ENCODE assay signal across 1 cellular context in the genomic region with DNA sequence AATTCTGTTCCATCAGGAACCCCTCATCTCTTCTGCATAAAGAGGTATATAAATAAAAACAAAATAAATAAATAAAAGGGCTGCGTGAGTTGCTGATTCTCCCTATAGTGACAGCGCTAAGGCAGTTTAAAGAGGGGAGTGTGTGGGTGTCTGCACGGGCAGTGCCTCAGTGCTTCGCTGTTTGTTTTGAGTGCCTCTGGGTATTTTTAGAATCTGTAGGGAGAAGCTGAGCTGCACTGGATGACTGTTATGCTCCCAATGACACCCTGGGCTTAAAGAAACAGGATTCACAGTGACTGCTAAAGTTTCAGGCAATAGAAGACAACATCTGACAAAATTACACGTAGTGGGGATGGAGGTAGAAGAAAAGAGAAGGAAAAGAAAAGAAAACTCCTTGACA.
TF ChIP-seq lines count a peak whose summit lies in the region.

No MANE protein-coding gene starts in this region.

TF ChIP-seq in GM23338, 12 proteins besides CTCF, POLR2A, EP300 and RAD21 (continued from another document):
- TF ChIP-seq, protein P1, sequence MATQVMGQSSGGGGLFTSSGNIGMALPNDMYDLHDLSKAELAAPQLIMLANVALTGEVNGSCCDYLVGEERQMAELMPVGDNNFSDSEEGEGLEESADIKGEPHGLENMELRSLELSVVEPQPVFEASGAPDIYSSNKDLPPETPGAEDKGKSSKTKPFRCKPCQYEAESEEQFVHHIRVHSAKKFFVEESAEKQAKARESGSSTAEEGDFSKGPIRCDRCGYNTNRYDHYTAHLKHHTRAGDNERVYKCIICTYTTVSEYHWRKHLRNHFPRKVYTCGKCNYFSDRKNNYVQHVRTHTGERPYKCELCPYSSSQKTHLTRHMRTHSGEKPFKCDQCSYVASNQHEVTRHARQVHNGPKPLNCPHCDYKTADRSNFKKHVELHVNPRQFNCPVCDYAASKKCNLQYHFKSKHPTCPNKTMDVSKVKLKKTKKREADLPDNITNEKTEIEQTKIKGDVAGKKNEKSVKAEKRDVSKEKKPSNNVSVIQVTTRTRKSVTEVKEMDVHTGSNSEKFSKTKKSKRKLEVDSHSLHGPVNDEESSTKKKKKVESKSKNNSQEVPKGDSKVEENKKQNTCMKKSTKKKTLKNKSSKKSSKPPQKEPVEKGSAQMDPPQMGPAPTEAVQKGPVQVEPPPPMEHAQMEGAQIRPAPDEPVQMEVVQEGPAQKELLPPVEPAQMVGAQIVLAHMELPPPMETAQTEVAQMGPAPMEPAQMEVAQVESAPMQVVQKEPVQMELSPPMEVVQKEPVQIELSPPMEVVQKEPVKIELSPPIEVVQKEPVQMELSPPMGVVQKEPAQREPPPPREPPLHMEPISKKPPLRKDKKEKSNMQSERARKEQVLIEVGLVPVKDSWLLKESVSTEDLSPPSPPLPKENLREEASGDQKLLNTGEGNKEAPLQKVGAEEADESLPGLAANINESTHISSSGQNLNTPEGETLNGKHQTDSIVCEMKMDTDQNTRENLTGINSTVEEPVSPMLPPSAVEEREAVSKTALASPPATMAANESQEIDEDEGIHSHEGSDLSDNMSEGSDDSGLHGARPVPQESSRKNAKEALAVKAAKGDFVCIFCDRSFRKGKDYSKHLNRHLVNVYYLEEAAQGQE (IDR thresholded peaks at IDR 0.05; ENCODE audit: unreplicated experiment), result no peak
- TF ChIP-seq, protein P2, sequence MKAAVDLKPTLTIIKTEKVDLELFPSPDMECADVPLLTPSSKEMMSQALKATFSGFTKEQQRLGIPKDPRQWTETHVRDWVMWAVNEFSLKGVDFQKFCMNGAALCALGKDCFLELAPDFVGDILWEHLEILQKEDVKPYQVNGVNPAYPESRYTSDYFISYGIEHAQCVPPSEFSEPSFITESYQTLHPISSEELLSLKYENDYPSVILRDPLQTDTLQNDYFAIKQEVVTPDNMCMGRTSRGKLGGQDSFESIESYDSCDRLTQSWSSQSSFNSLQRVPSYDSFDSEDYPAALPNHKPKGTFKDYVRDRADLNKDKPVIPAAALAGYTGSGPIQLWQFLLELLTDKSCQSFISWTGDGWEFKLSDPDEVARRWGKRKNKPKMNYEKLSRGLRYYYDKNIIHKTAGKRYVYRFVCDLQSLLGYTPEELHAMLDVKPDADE (IDR thresholded peaks at IDR 0.05), result no peak
